Comparison of ENCODE assay signal across 33 cellular contexts in genomic region chr18:64415218-64415617, GRCh38.
"Had no signal": no experiment of that assay in that cellular context is flagged by ENCODE, and none has a peak within 500 bp of the region (broad histone marks: within the 10 kb centered on the region; RNA-seq: fewer than 3 reads in every experiment).

No MANE protein-coding gene starts in this region.

- H3K4me3 Mint-ChIP-seq: activated B cell treated with CpG ODN at 0.5 μM for 24 hours; activated CD4-positive, alpha-beta memory T cell treated with anti-CD3 and anti-CD28 coated beads for 36 hours; activated CD4-positive, alpha-beta T cell treated with anti-CD3 and anti-CD28 coated beads, Interleukin-2, amount 10 ng/mL, durations not matched to agents 24 days and 14 days; activated CD8-positive, alpha-beta T cell treated with anti-CD3 and anti-CD28 coated beads for 36 hours; activated naive CD4-positive, alpha-beta T cell treated with anti-CD3 and anti-CD28 coated beads for 36 hours; activated naive CD8-positive, alpha-beta T cell treated with anti-CD3 and anti-CD28 coated beads for 36 hours; activated T-cell treated with anti-CD3 and anti-CD28 coated beads, Interleukin-2, amount 50 U/mL, for 24 hours; T-helper 1 cell treated with Interleukin-12 subunit alpha and Interleukin-12 subunit beta and Interleukin-4 antibody, amounts not matched to agents 30 μg/mL and 1 μg/mL, for 36 hours; T-helper 2 cell treated with Interferon-gamma antibody and Interleukin-4, amounts not matched to agents 5 μg/mL and 100 μg/mL, for 36 hours had no signal

- DNase-seq: activated B cell treated with CpG ODN at 0.5 μM for 24 hours; activated CD4-positive, alpha-beta memory T cell treated with anti-CD3 and anti-CD28 coated beads for 36 hours; activated CD4-positive, alpha-beta T cell treated with anti-CD3 and anti-CD28 coated beads for 4 hours; activated CD4-positive, alpha-beta T cell treated with anti-CD3 and anti-CD28 coated beads, Interleukin-2, amount 10 ng/mL, durations not matched to agents 24 days and 14 days; activated CD4-positive, alpha-beta T cell treated with anti-CD3 and anti-CD28 coated beads, Interleukin-2, amount 50 U/mL, for 1 hour; activated CD4-positive, alpha-beta T cell treated with anti-CD3 and anti-CD28 coated beads, Interleukin-2, amount 50 U/mL, for 4 hours; activated CD4-positive, CD25-positive, alpha-beta regulatory T cell treated with anti-CD3 and anti-CD28 coated beads, Interleukin-2, amount 50 U/mL, for 72 hours; activated CD8-positive, alpha-beta memory T cell treated with anti-CD3 and anti-CD28 coated beads, Interleukin-2, amount 50 U/mL, for 48 hours; activated CD8-positive, alpha-beta T cell treated with anti-CD3 and anti-CD28 coated beads for 36 hours; activated effector memory CD4-positive, alpha-beta T cell treated with anti-CD3 and anti-CD28 coated beads, Interleukin-2, amount 50 U/mL, for 16 hours; activated gamma-delta T cell treated with Interleukin-2 at 50 U/mL for 16 hours; activated naive CD4-positive, alpha-beta T cell; activated naive CD4-positive, alpha-beta T cell treated with anti-CD3 and anti-CD28 coated beads for 36 hours; activated naive CD4-positive, alpha-beta T cell treated with anti-CD3 and anti-CD28 coated beads, Interleukin-2, amount 50 U/mL, for 16 hours; activated naive CD8-positive, alpha-beta T cell treated with anti-CD3 and anti-CD28 coated beads for 36 hours; activated T-cell treated with anti-CD3 and anti-CD28 coated beads, Interleukin-2, amount 50 U/mL, for 24 hours; activated T-cell treated with anti-CD3 and anti-CD28 coated beads, Interleukin-2, amount 50 U/mL, for 48 hours; adrenal gland; amniotic stem cell; aorta; body of pancreas; brain microvascular endothelial cell; central memory CD4-positive, alpha-beta T cell; T-helper 1 cell; T-helper 2 cell; T-helper 9 cell had no signal

- H3K9me3 Mint-ChIP-seq: activated B cell treated with CpG ODN at 0.5 μM for 24 hours; activated CD4-positive, alpha-beta memory T cell treated with anti-CD3 and anti-CD28 coated beads for 36 hours; activated CD4-positive, alpha-beta T cell treated with anti-CD3 and anti-CD28 coated beads, Interleukin-2, amount 10 ng/mL, durations not matched to agents 24 days and 14 days; activated CD8-positive, alpha-beta T cell treated with anti-CD3 and anti-CD28 coated beads for 36 hours; activated naive CD8-positive, alpha-beta T cell treated with anti-CD3 and anti-CD28 coated beads for 36 hours had no signal

- H3K27me3 Mint-ChIP-seq: activated B cell treated with CpG ODN at 0.5 μM for 24 hours; activated CD4-positive, alpha-beta memory T cell treated with anti-CD3 and anti-CD28 coated beads for 36 hours; activated CD4-positive, alpha-beta T cell treated with anti-CD3 and anti-CD28 coated beads, Interleukin-2, amount 10 ng/mL, durations not matched to agents 24 days and 14 days; activated CD8-positive, alpha-beta T cell treated with anti-CD3 and anti-CD28 coated beads for 36 hours; activated naive CD8-positive, alpha-beta T cell treated with anti-CD3 and anti-CD28 coated beads for 36 hours; activated T-cell treated with anti-CD3 and anti-CD28 coated beads, Interleukin-2, amount 50 U/mL, for 24 hours had no signal

- ATAC-seq: activated CD8-positive, alpha-beta T cell treated with anti-CD3 and anti-CD28 coated beads for 36 hours; activated naive CD4-positive, alpha-beta T cell treated with anti-CD3 and anti-CD28 coated beads, Interleukin-2, amount 50 U/mL, for 72 hours; body of pancreas had no signal

- H3K4me1 ChIP-seq: adrenal gland, body of pancreas, breast epithelium had no signal

- H3K27ac Mint-ChIP-seq: activated B cell treated with CpG ODN at 0.5 μM for 24 hours; activated CD4-positive, alpha-beta memory T cell treated with anti-CD3 and anti-CD28 coated beads for 36 hours; activated CD4-positive, alpha-beta T cell treated with anti-CD3 and anti-CD28 coated beads, Interleukin-2, amount 10 ng/mL, durations not matched to agents 24 days and 14 days; activated CD8-positive, alpha-beta T cell treated with anti-CD3 and anti-CD28 coated beads for 36 hours; activated naive CD4-positive, alpha-beta T cell treated with anti-CD3 and anti-CD28 coated beads for 36 hours; activated naive CD4-positive, alpha-beta T cell treated with anti-CD3 and anti-CD28 coated beads, Interleukin-2, amount 50 U/mL, for 72 hours; activated naive CD8-positive, alpha-beta T cell treated with anti-CD3 and anti-CD28 coated beads for 36 hours; activated T-cell treated with anti-CD3 and anti-CD28 coated beads, Interleukin-2, amount 50 U/mL, for 24 hours; T-helper 1 cell treated with Interleukin-12 subunit alpha and Interleukin-12 subunit beta and Interleukin-4 antibody, amounts not matched to agents 30 μg/mL and 1 μg/mL, for 36 hours; T-helper 2 cell treated with Interferon-gamma antibody and Interleukin-4, amounts not matched to agents 5 μg/mL and 100 μg/mL, for 36 hours had no signal

- H3K4me3 ChIP-seq: adrenal gland, body of pancreas, breast epithelium had no signal

- H3K36me3 Mint-ChIP-seq: activated CD4-positive, alpha-beta memory T cell treated with anti-CD3 and anti-CD28 coated beads for 36 hours; activated naive CD4-positive, alpha-beta T cell treated with anti-CD3 and anti-CD28 coated beads, Interleukin-2, amount 50 U/mL, for 72 hours; activated naive CD8-positive, alpha-beta T cell treated with anti-CD3 and anti-CD28 coated beads for 36 hours had no signal

- H3K36me3 ChIP-seq: adrenal gland, brain microvascular endothelial cell, breast epithelium had no signal

- H3K27me3 ChIP-seq: adrenal gland, body of pancreas, brain microvascular endothelial cell, breast epithelium had no signal

- FAIRE-seq: astrocyte, TTC549 had no signal

- H3K27ac ChIP-seq: adrenal gland, body of pancreas, brain microvascular endothelial cell, breast epithelium, VCaP had no signal

- H3K4me1 Mint-ChIP-seq: activated CD4-positive, alpha-beta T cell treated with anti-CD3 and anti-CD28 coated beads, Interleukin-2, amount 10 ng/mL, durations not matched to agents 24 days and 14 days; activated naive CD8-positive, alpha-beta T cell treated with anti-CD3 and anti-CD28 coated beads for 36 hours had no signal

- H3K9me3 ChIP-seq: adrenal gland, body of pancreas, breast epithelium had no signal
